In the genomic region with DNA sequence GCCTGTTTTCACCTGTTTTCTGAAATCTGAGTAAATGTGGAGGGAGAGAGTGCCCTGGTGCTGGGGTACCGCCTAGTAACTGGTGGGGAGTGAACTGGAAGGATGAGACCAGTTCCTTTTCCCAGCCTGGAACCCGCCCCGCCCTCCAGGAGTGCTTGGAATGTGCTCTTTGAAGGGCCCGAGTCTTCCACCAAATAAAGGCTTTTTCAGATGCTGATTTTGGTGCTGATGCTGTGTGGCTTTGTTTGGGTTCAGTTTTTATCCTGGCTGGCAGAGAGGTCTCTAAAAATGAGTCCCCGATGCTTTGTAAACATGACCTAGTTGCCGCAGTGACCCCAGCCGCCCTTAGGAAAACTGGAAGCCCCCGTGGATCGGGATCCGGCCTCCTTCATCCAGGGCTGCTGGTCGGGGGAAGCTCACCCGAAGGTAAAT, we compare ENCODE assay signal across 18 cellular contexts. TPM values are rescaled to one million over a fixed set of nuclear protein-coding genes. Genes with fewer than 3 reads are reported as not detected.
DNase-seq lines count a peak whose midpoint lies in the region; ATAC-seq, FAIRE-seq and TF ChIP-seq lines count a peak whose summit lies in the region.
"Had no signal": no experiment of that assay in that cellular context is flagged by ENCODE, and none has a peak within 500 bp of the region (broad histone marks: within the 10 kb centered on the region; RNA-seq: fewer than 3 reads in every experiment).

No MANE protein-coding gene starts in this region.

- H3K56ac ChIP-seq in H1 (replicated peaks; ENCODE audit: insufficient read length, low read depth, low read length) = no peak overlapping the region

- no peak overlapping the region for H2BK120ac ChIP-seq in H1 (replicated peaks; ENCODE audit: low read depth, low read length)

- H3K4ac ChIP-seq in H1 (replicated peaks; ENCODE audit: insufficient read length, low read depth, low read length) = no peak overlapping the region

- intact Hi-C loops in adrenal gland (cut with DNase I) = no loop called here
- intact Hi-C loops in body of pancreas (cut with DNase I) = no loop called here

- peak in 1 of 2 experiments; percentile 71; a peak in 1 of 3 replicates for TF ChIP-seq EP300 in H1 (IDR thresholded peaks at IDR 0.05; ENCODE audit: borderline replicate concordance in 1 of 2, low read depth in 2 of 2, low read length in 2 of 2)

- no peak overlapping the region for H3K9ac ChIP-seq in H1 (replicated peaks in 1 of 4; ENCODE audit: extremely low read depth in 1 of 4, low read depth in 3 of 4, low read length in 3 of 4)
- H3K9ac ChIP-seq: BLaER1 treated with 17β-estradiol and CSF1 and Interleukin-3, amounts not matched to agents 10 nM and 100 nM had no signal

- H4K8ac ChIP-seq in H1 (ENCODE audit: extremely low read depth, insufficient read depth, low read length) = peak overlapping the region; percentile 58; the same call in 1 of the 2 replicates

- DNase-seq in NCI-H226 = peak; percentile 55
- DNase-seq in H1 (ENCODE audit: low read depth in 1 of 2, low spot score in 2 of 2) = peak; percentile 74 to 75
- no peak for DNase-seq in lung (ENCODE audit: low spot score)
- no peak for DNase-seq in substantia nigra (lab: John Stamatoyannopoulos, UW)
- DNase-seq in NK-92 (lab: John Stamatoyannopoulos, UW; ENCODE audit: unreplicated experiment) = no peak
- DNase-seq in SW480 (ENCODE audit: low spot score) = no peak
- DNase-seq in adrenal gland = no peak
- DNase-seq in body of pancreas = no peak
- DNase-seq: activated CD4-positive, alpha-beta memory T cell treated with anti-CD3 and anti-CD28 coated beads, Interleukin-2, amount 10 ng/mL, durations not matched to agents 7 days and 5 days; colonic mucosa; NCI-H1930; NCI-H524 treated with DMSO at 0.1 percent for 48 hours; PC-9; right lobe of liver; stimulated activated CD4-positive, alpha-beta T cell treated with anti-CD3 and anti-CD28 coated beads, Interleukin-4, amount 100 ng/mL, for 1 hour had no signal

- peak overlapping the region; percentile 97; the same call in 1 of the 2 replicates for H2AK5ac ChIP-seq in H1 (ENCODE audit: low read depth, low read length)

- H3K23me2 ChIP-seq in H1 (ENCODE audit: low read depth, low read length) = peaks cover 9% of the 10 kb centered on the region

- TF ChIP-seq CTCF in H1 (IDR thresholded peaks at IDR 0.05; ENCODE audit: control extremely low read depth in 1 of 3, insufficient read depth in 1 of 3, low read depth in 1 of 3, low read length in 3 of 3) (no peak), lung (IDR thresholded peaks at IDR 0.05; ENCODE audit: control extremely low read depth, extremely low read depth) (no peak), adrenal gland (IDR thresholded peaks at IDR 0.05) (no peak), body of pancreas (IDR thresholded peaks at IDR 0.05) (no peak)

- peak overlapping the region; percentile 13; the same call in 1 of the 2 replicates for H3K18ac ChIP-seq in H1 (ENCODE audit: extremely low read depth, low read length)

- H3K36me3 ChIP-seq in H1 (ENCODE audit: control insufficient read depth in 2 of 4, insufficient read depth in 4 of 4, low read length in 3 of 4) (no peaks in the 10 kb centered on the region), lung (ENCODE audit: control insufficient read depth in 2 of 2, insufficient read depth in 2 of 2, low read length in 2 of 2) (no peaks in the 10 kb centered on the region), adrenal gland (replicated peaks in 1 of 2) (no peaks in the 10 kb centered on the region), body of pancreas (replicated peaks in 1 of 2; ENCODE audit: insufficient read depth in 1 of 2, low read depth in 2 of 2) (no peaks in the 10 kb centered on the region)
- H3K36me3 ChIP-seq: colonic mucosa, right lobe of liver had no signal

- H2BK15ac ChIP-seq in H1 (ENCODE audit: low read length) = no peak overlapping the region

- H4K91ac ChIP-seq in H1 (replicated peaks; ENCODE audit: insufficient read length, low read length) = no peak overlapping the region

- TF ChIP-seq RAD21 in H1 (IDR thresholded peaks at IDR 0.05 in 1 of 2, conservative IDR thresholded peaks at IDR 0.05 in 1 of 2; ENCODE audit: low read depth in 2 of 2, low read length in 2 of 2) = no peak

- no peak overlapping the region; the same call in 1 of the 2 replicates for H2BK20ac ChIP-seq in H1 (ENCODE audit: low read length)

- peaks cover 3% of the 10 kb centered on the region; the same call in 1 of the 2 replicates for H3K79me1 ChIP-seq in H1 (ENCODE audit: low read depth, low read length)

- H4K5ac ChIP-seq in H1 (ENCODE audit: insufficient read length, low read depth, low read length) = no peak overlapping the region

- TF ChIP-seq POLR2A in H1 (IDR thresholded peaks at IDR 0.05; ENCODE audit: control extremely low read depth in 1 of 2, low read depth in 2 of 2, low read length in 2 of 2) = peak in 1 of 2 experiments; percentile 56; a peak in 1 of 3 replicates
- no peak for TF ChIP-seq POLR2A in adrenal gland (IDR thresholded peaks at IDR 0.05)
- no peak for TF ChIP-seq POLR2A in body of pancreas (IDR thresholded peaks at IDR 0.05)

- 5% methylated on average over 11 of the region's 12 CpGs; no CpG with 5 or more reads in 1 of the 2 experiments for WGBS in H1 (ENCODE audit: extremely low coverage in 1 of 2, insufficient coverage in 1 of 2, insufficient read length in 1 of 2, insufficient replicate concordance in 2 of 2, low coverage in 1 of 2, low lambda C conversion rate in 2 of 2, missing lambda C conversion rate in 1 of 2), 2 experiments
- WGBS in lung, 2 donors = 83 to 88% methylated on average over 12 of the region's 12 CpGs
- 78 to 86% (median 83%) methylated on average over 7 to 12 of the region's 12 CpGs for WGBS in adrenal gland, 4 donors
- 73 to 86% methylated on average over 11 to 12 of the region's 12 CpGs for WGBS in body of pancreas, 2 donors

- no peak for ATAC-seq in lung (ENCODE audit: insufficient read depth, low FRiP score)
- no peak for ATAC-seq in body of pancreas
- ATAC-seq: natural killer cell treated with Interleukin-12 subunit alpha and Interleukin-12 subunit beta and Interleukin-15 and Interleukin-18, amount 100 ng/mL, for 72 hours had no signal

- peaks cover 42 to 92% (median 91%) of the 10 kb centered on the region in 4 experiments for H3K27me3 ChIP-seq in H1 (replicated peaks in 1 of 4; ENCODE audit: control insufficient read depth in 3 of 4, extremely low read depth in 1 of 4, insufficient read depth in 3 of 4, low read length in 3 of 4)
- H3K27me3 ChIP-seq in lung (ENCODE audit: control insufficient read depth, insufficient read depth) = no peaks in the 10 kb centered on the region
- H3K27me3 ChIP-seq in adrenal gland = no peaks in the 10 kb centered on the region
- H3K27me3 ChIP-seq in body of pancreas = no peaks in the 10 kb centered on the region
- H3K27me3 ChIP-seq: BLaER1 treated with 17β-estradiol and CSF1 and Interleukin-3, amounts not matched to agents 10 nM and 100 nM; colonic mucosa; right lobe of liver had no signal

- H3K27ac ChIP-seq in H1 (ENCODE audit: low read depth, low read length) (no peak overlapping the region), lung (ENCODE audit: low read depth in 1 of 2, low read length in 1 of 2) (peak overlapping the region; percentile 7 to 32), substantia nigra (ENCODE audit: low read depth, low read length, poor library complexity, severe bottlenecking) (peak overlapping the region; percentile 35), adrenal gland (peak overlapping the region in 2 of 5 donors; percentile 5 to 70), body of pancreas (no peak overlapping the region)
- H3K27ac ChIP-seq: BLaER1 treated with 17β-estradiol and CSF1 and Interleukin-3, amounts not matched to agents 10 nM and 100 nM; colonic mucosa; PC-9; right lobe of liver had no signal

- POLR2A ChIA-PET in H1 (lab: Charles Lee; ENCODE audit: partially characterized antibody) = interaction anchor here (0.9 to 1.1 kb wide), 2 partner anchors 16 to 18 kb away, joined by 3 to 6 read pairs; no protein-coding TSS in a partner anchor

- no peak overlapping the region for H2AFZ ChIP-seq in H1 (ENCODE audit: low read length)
- H2AFZ ChIP-seq: PC-9 had no signal

- 0 out of 2 replicates have a peak overlapping the region, but pooled peaks have one; percentile 63 for H2BK5ac ChIP-seq in H1 (ENCODE audit: low read depth, low read length)

- H3K4me3 ChIP-seq in H1 (ENCODE audit: extremely low read depth in 1 of 4, insufficient read depth in 2 of 4, low read depth in 3 of 4, low read length in 4 of 4) = peak overlapping the region in 3 of 4 experiments; percentile 45 to 59 (median 57); a peak in 4 of 8 replicates
- no peak overlapping the region for H3K4me3 ChIP-seq in lung
- no peak overlapping the region for H3K4me3 ChIP-seq in adrenal gland
- H3K4me3 ChIP-seq in body of pancreas = no peak overlapping the region
- H3K4me3 ChIP-seq: BLaER1 treated with 17β-estradiol and CSF1 and Interleukin-3, amounts not matched to agents 10 nM and 100 nM; colonic mucosa; PC-9; right lobe of liver had no signal

- peak overlapping the region; percentile 95; the same call in 1 of the 2 replicates for H2BK12ac ChIP-seq in H1 (ENCODE audit: low read depth, low read length)

- no peaks in the 10 kb centered on the region for H3K9me3 ChIP-seq in H1 (ENCODE audit: insufficient read depth in 2 of 2, low read depth in 1 of 2, low read length in 1 of 2)
- H3K9me3 ChIP-seq in lung (ENCODE audit: control insufficient read depth in 2 of 2, insufficient read depth in 1 of 2, low read length in 1 of 2) = no peaks in the 10 kb centered on the region
- no peaks in the 10 kb centered on the region for H3K9me3 ChIP-seq in adrenal gland (replicated peaks in 1 of 3)
- H3K9me3 ChIP-seq in body of pancreas = no peaks in the 10 kb centered on the region
- H3K9me3 ChIP-seq: BLaER1 treated with 17β-estradiol and CSF1 and Interleukin-3, amounts not matched to agents 10 nM and 100 nM; colonic mucosa; right lobe of liver had no signal

- peak overlapping the region; percentile 72 to 95 for H3K4me2 ChIP-seq in H1 (ENCODE audit: insufficient read depth in 1 of 2, low read depth in 2 of 2, low read length in 2 of 2)
- H3K4me2 ChIP-seq: BLaER1 treated with 17β-estradiol and CSF1 and Interleukin-3, amounts not matched to agents 10 nM and 100 nM; PC-9 had no signal

- no peak overlapping the region for H3K14ac ChIP-seq in H1 (ENCODE audit: insufficient read length)

- peaks cover 48 to 52% of the 10 kb centered on the region in 2 experiments for H4K20me1 ChIP-seq in H1 (replicated peaks in 1 of 2; ENCODE audit: control insufficient read depth in 1 of 2, insufficient read depth in 2 of 2, low read length in 2 of 2)

- CTCF ChIA-PET in H1 (lab: Charles Lee; ENCODE audit: partially characterized antibody) = interaction anchor here (1.5 kb wide), 2 partner anchors 16 to 45 kb away, joined by 3 to 5 read pairs; no protein-coding TSS in a partner anchor

- FAIRE-seq in H1 (lab: Jason Lieb, UNC) = peak; percentile 90
- FAIRE-seq: GM18507 had no signal

- no peaks in the 10 kb centered on the region; a peak in 1 of 4 replicates for H3K79me2 ChIP-seq in H1 (ENCODE audit: control insufficient read depth in 1 of 2, insufficient read depth in 2 of 2, low read length in 2 of 2)

- H3K4me1 ChIP-seq in H1 (replicated peaks in 1 of 4; ENCODE audit: control insufficient read depth in 3 of 4, insufficient read depth in 4 of 4, low read length in 3 of 4) (peaks cover 7 to 17% (median 13%) of the 10 kb centered on the region in 4 experiments), lung (ENCODE audit: control insufficient read depth in 2 of 2, insufficient read depth in 2 of 2, low read length in 2 of 2) (peaks cover 7 to 38% of the 10 kb centered on the region in 2 donors), adrenal gland (replicated peaks in 1 of 2) (peaks cover 29 to 62% of the 10 kb centered on the region in 2 donors), body of pancreas (peaks cover 16% of the 10 kb centered on the region)

- H3K23ac ChIP-seq in H1 (ENCODE audit: insufficient read length) = no peak overlapping the region

RNA-seq across cellular contexts. Expression of a gene that starts 25.9 kb away (rescaled TPM):
- 8.5 and 8.6 TPM in 2 replicates for total RNA-seq in H1 (2021; fragmentation: NEBNext Ultra II Directional; extraction: Animal tissue kit (Norgen Biotek cat#: 25700))
- polyA plus RNA-seq in H1 (2011; rRNA removed) = 2.0 and 2.5 TPM in 2 replicates
- 1.1 TPM for polyA plus RNA-seq in H1 (2011; cell fraction: cytosol; rRNA removed)
- 3.7 TPM for polyA plus RNA-seq in H1 (2011; cell fraction: nucleus; rRNA removed)
- 2.4 to 3.2 TPM (median 3.1 TPM) in 4 replicates for polyA plus RNA-seq in H1 (2012, experiment 1 of 2)
- polyA plus RNA-seq in H1 (2012, experiment 2 of 2) = 2.7 TPM
- 2.8 TPM for polyA plus RNA-seq in H1 (2013, experiment 1 of 2)
- polyA plus RNA-seq in H1 (2013, experiment 2 of 2) = 2.5 TPM
- 2.9 and 3.8 TPM in 2 replicates for polyA minus RNA-seq in H1 (2011; rRNA and poly(A)+ RNA removed)
- 8.0 TPM for polyA minus RNA-seq in H1 (2011; cell fraction: cytosol; rRNA and poly(A)+ RNA removed)
- polyA minus RNA-seq in H1 (2011; cell fraction: nucleus; rRNA and poly(A)+ RNA removed) = 5.4 TPM
- 10 to 100 TPM; 19.3 to 36.2 TPM for total RNA-seq in lung
- 1 to 10 TPM; 6.4 to 9.3 TPM for polyA plus RNA-seq in lung
- total RNA-seq in adrenal gland = 10 to 100 TPM; 28.4 to 63.1 (median 42.5) TPM
- 10 to 100 TPM in 1 of 3 donors, 1 to 10 TPM in 2; 4.8 to 21.3 (median 9.0) TPM for polyA plus RNA-seq in adrenal gland
- 10 to 100 TPM; 16.2 to 17.6 TPM for total RNA-seq in body of pancreas

Comparison
In these comparisons a context has a peak if more than half of its experiments do, and no peak if none do; other contexts are left out.
1. DNase-seq: peak in NCI-H226 (single experiment) and H1 (2 of 2); none in lung (single experiment), substantia nigra (0 of 49), NK-92 (single experiment), SW480 (single experiment), adrenal gland (0 of 7) and body of pancreas (0 of 4).
2. H3K27ac ChIP-seq: peak in lung (2 of 2) and substantia nigra (single experiment); none in H1 (single experiment) and body of pancreas (0 of 4).
3. H3K4me3 ChIP-seq: peak in H1 (3 of 4); none in lung (single experiment), adrenal gland (0 of 4) and body of pancreas (0 of 2).